ENCODE assay signal across 1 cellular context in genomic region chr15:56460046-56460445, GRCh38.
TF ChIP-seq lines count a peak whose summit lies in the region.

No MANE protein-coding gene starts in this region.

TF ChIP-seq in IMR-90, 13 proteins besides CTCF, POLR2A, EP300 and RAD21 (continued from another document):
- TF ChIP-seq CHD1 (IDR thresholded peaks at IDR 0.05; ENCODE audit: low read depth, low read length) (no peak), RCOR1 (IDR thresholded peaks at IDR 0.05; ENCODE audit: insufficient replicate concordance, low read length) (no peak), MXI1 (IDR thresholded peaks at IDR 0.05; ENCODE audit: borderline replicate concordance, low read depth, low read length) (no peak)
